ENCODE assay signal across 11 cellular contexts in the genomic region with DNA sequence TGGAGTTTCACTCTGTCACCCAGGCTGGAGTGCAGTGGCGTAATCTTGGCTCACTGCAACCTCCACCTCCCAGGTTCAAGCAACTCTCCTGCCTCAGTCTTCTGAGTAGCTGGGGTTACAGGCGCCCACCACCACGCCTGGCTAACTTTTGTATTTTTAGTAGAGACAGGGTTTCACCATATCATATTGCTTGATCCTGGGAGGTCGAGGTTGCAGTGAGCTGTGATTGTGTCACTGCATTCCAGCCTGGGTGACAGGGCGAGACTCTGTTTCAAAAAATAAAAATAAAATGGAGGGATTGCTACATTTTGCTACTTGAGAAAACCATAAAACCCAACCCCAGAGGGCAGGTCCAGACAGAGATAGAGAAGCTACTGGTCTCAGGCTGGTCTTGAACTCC. TPM values are rescaled to one million over a fixed set of nuclear protein-coding genes. Genes with fewer than 3 reads are reported as not detected.
DNase-seq lines count a peak whose midpoint lies in the region; ATAC-seq and TF ChIP-seq lines count a peak whose summit lies in the region.
"Not testable (repeated sequence)": the region's sequence is repeated elsewhere in the genome, so short reads cannot be mapped to it uniquely, and the experiment has no call there.
"Had no signal": no experiment of that assay in that cellular context is flagged by ENCODE, and none has a peak within 500 bp of the region (broad histone marks: within the 10 kb centered on the region; RNA-seq: fewer than 3 reads in every experiment).

No MANE protein-coding gene starts in this region.

- H3K56ac ChIP-seq in IMR-90 (ENCODE audit: extremely low read depth, insufficient read depth, low read length) = not testable (repeated sequence)

- POLR2A ChIA-PET in IMR-90 (lab: Charles Lee; ENCODE audit: unreplicated experiment) = not testable (repeated sequence)

- not testable (repeated sequence) for H3K4me1 ChIP-seq in IMR-90 (ENCODE audit: control insufficient read depth, insufficient read depth, low read length); osteoblast (ENCODE audit: insufficient read depth, low read length)

- H2AK5ac ChIP-seq in IMR-90 (ENCODE audit: low read depth, low read length) = not testable (repeated sequence)

- H3K27me3 ChIP-seq in IMR-90 (ENCODE audit: control insufficient read depth, insufficient read depth, low read length); osteoblast (ENCODE audit: insufficient read depth, low read length): not testable (repeated sequence)

- TF ChIP-seq POLR2A in IMR-90 (IDR thresholded peaks at IDR 0.05; ENCODE audit: low read depth, low read length) = not testable (repeated sequence)

- not testable (repeated sequence) for H3K9me3 ChIP-seq in IMR-90 (ENCODE audit: control insufficient read depth, insufficient read depth, low read length); osteoblast (ENCODE audit: low read depth, low read length)

- dilution Hi-C loops in IMR-90 (cut with HindIII; ENCODE audit: low sequenced_read_pairs, unreplicated experiment) = not testable (repeated sequence)

- DNase-seq in EH (ENCODE audit: low read depth) (peak; percentile 50), IMR-90 (peak; percentile 15), iris pigment epithelial cell (ENCODE audit: low read depth) (peak; percentile 26), skeletal muscle cell (ENCODE audit: low read depth) (peak; percentile 9)
- DNase-seq in activated T-helper 1 cell treated with anti-CD3 and anti-CD28 coated beads, Interleukin-12 subunit alpha, Interleukin-12 subunit beta, Interleukin-2, Interleukin-4 antibody, amounts not matched to agents 30 ng/mL and 10 ng/mL and 1 ng/mL, durations not matched to agents 14 hours and 24 hours and 36 hours (ENCODE audit: low spot score); epithelial cell of prostate (ENCODE audit: low read depth, low spot score); osteoblast (ENCODE audit: insufficient read length, low spot score, missing footprints): not testable (repeated sequence)

- ATAC-seq in IMR-90 (ENCODE audit: low read depth) = peak; percentile 40

- BruUV-seq in IMR-90 (replicated peaks; lab: Mats Ljungman, UMichigan) = not testable (repeated sequence)

- not testable (repeated sequence) for H3K4me2 ChIP-seq in IMR-90 (ENCODE audit: low read depth, low read length); osteoblast (ENCODE audit: insufficient read depth, low read length)

- H2AK9ac ChIP-seq in IMR-90 (replicated peaks; ENCODE audit: low read depth, low read length, poor library complexity) = not testable (repeated sequence)

- H2AFZ ChIP-seq in IMR-90 (replicated peaks; ENCODE audit: low read length, poor library complexity); osteoblast (ENCODE audit: low read length): not testable (repeated sequence)

- not testable (repeated sequence) for H2BK120ac ChIP-seq in IMR-90 (ENCODE audit: low read depth, low read length)

- intact Hi-C loops in IMR-90 (cut with micrococcal nuclease); activated T-helper 1 cell treated with anti-CD3 and anti-CD28 coated beads, Interleukin-12 subunit alpha, Interleukin-12 subunit beta, Interleukin-2, Interleukin-4 antibody, amounts not matched to agents 30 ng/mL and 10 ng/mL and 1 ng/mL, durations not matched to agents 14 hours and 24 hours and 36 hours (cut with micrococcal nuclease): not testable (repeated sequence)

- H3K27ac ChIP-seq in IMR-90 (ENCODE audit: insufficient read depth, low read length) = not testable (repeated sequence)
- peak overlapping the region; percentile 11 for H3K27ac ChIP-seq in epithelial cell of prostate
- peak overlapping the region; percentile 17 for H3K27ac ChIP-seq in osteoblast (ENCODE audit: low read depth, low read length)

- H3K23ac ChIP-seq in IMR-90 (ENCODE audit: low read depth, low read length) = not testable (repeated sequence)

- H3K36me3 Mint-ChIP-seq in activated T-helper 1 cell treated with anti-CD3 and anti-CD28 coated beads, Interleukin-12 subunit alpha, Interleukin-12 subunit beta, Interleukin-2, Interleukin-4 antibody, amounts not matched to agents 30 ng/mL and 10 ng/mL and 1 ng/mL, durations not matched to agents 14 hours and 24 hours and 36 hours (ENCODE audit: low read depth) = peaks cover 43% of the 10 kb centered on the region

- not testable (repeated sequence) for H3K27me3 Mint-ChIP-seq in activated T-helper 1 cell treated with anti-CD3 and anti-CD28 coated beads, Interleukin-12 subunit alpha, Interleukin-12 subunit beta, Interleukin-2, Interleukin-4 antibody, amounts not matched to agents 30 ng/mL and 10 ng/mL and 1 ng/mL, durations not matched to agents 14 hours and 24 hours and 36 hours (ENCODE audit: insufficient read depth)

- not testable (repeated sequence) for H2BK20ac ChIP-seq in IMR-90 (ENCODE audit: low read depth, low read length)

- H3K9ac ChIP-seq in IMR-90 (ENCODE audit: low read depth, low read length) = not testable (repeated sequence)

- not testable (repeated sequence) for H2BK15ac ChIP-seq in IMR-90 (ENCODE audit: low read depth, low read length)

- H3K36me3 ChIP-seq in IMR-90 (ENCODE audit: control insufficient read depth, insufficient read depth, low read length) = peaks cover 23% of the 10 kb centered on the region
- H3K36me3 ChIP-seq in osteoblast (ENCODE audit: insufficient read depth, low read length) = peaks cover 39% of the 10 kb centered on the region

- not testable (repeated sequence) for H4K20me1 ChIP-seq in IMR-90 (ENCODE audit: insufficient read depth, low read length); osteoblast (ENCODE audit: insufficient read depth, low read length)

- H3K4ac ChIP-seq in IMR-90 (ENCODE audit: low read depth, low read length) = not testable (repeated sequence)

- CTCF ChIA-PET in IMR-90 (lab: Yijun Ruan, JAX) = not testable (repeated sequence)

- H3K4me1 Mint-ChIP-seq in activated T-helper 1 cell treated with anti-CD3 and anti-CD28 coated beads, Interleukin-12 subunit alpha, Interleukin-12 subunit beta, Interleukin-2, Interleukin-4 antibody, amounts not matched to agents 30 ng/mL and 10 ng/mL and 1 ng/mL, durations not matched to agents 14 hours and 24 hours and 36 hours (ENCODE audit: low read depth) = not testable (repeated sequence)

- not testable (repeated sequence) for H3K9me1 ChIP-seq in IMR-90 (ENCODE audit: insufficient read depth, low read length)

- not testable (repeated sequence) for H3K18ac ChIP-seq in IMR-90 (ENCODE audit: low read depth, low read length)

- no CpG with 5 or more reads among the region's 5 CpGs for WGBS in IMR-90 (ENCODE audit: extremely low coverage in 2 of 2, insufficient read length in 1 of 2), 2 experiments

- not testable (repeated sequence) for H3K14ac ChIP-seq in IMR-90 (replicated peaks; ENCODE audit: low read depth, low read length)

- not testable (repeated sequence) for TF ChIP-seq RAD21 in IMR-90 (IDR thresholded peaks at IDR 0.05; ENCODE audit: low read length)

- not testable (repeated sequence) for H3K9me3 Mint-ChIP-seq in activated T-helper 1 cell treated with anti-CD3 and anti-CD28 coated beads, Interleukin-12 subunit alpha, Interleukin-12 subunit beta, Interleukin-2, Interleukin-4 antibody, amounts not matched to agents 30 ng/mL and 10 ng/mL and 1 ng/mL, durations not matched to agents 14 hours and 24 hours and 36 hours

- not testable (repeated sequence) for H3K4me3 ChIP-seq in IMR-90 (ENCODE audit: insufficient read depth, low read depth, low read length); osteoblast (ENCODE audit: insufficient read depth, low read length); skeletal muscle cell (ENCODE audit: low read depth, low read length)

- peak overlapping the region; percentile 33 for H2BK5ac ChIP-seq in IMR-90 (ENCODE audit: low read depth, low read length, poor library complexity, severe bottlenecking)

- not testable (repeated sequence) for H3K79me1 ChIP-seq in IMR-90 (ENCODE audit: low read depth in 1 of 2, low read length in 2 of 2)

- H3K27ac Mint-ChIP-seq in activated T-helper 1 cell treated with anti-CD3 and anti-CD28 coated beads, Interleukin-12 subunit alpha, Interleukin-12 subunit beta, Interleukin-2, Interleukin-4 antibody, amounts not matched to agents 30 ng/mL and 10 ng/mL and 1 ng/mL, durations not matched to agents 14 hours and 24 hours and 36 hours = peak overlapping the region; percentile 0

- H3K79me2 ChIP-seq in osteoblast (ENCODE audit: insufficient read depth, low read length) = not testable (repeated sequence)

- peak overlapping the region in 1 of 2 experiments; percentile 37; a peak in 1 of 4 replicates for H4K8ac ChIP-seq in IMR-90 (ENCODE audit: low read depth in 2 of 2, low read length in 2 of 2)

- not testable (repeated sequence) for TF ChIP-seq CTCF in IMR-90 (conservative IDR thresholded peaks at IDR 0.05; ENCODE audit: low read depth, low read length); osteoblast (IDR thresholded peaks at IDR 0.05; ENCODE audit: extremely low read depth, low read depth, low read length)

- in situ Hi-C loops in IMR-90 (cut with MboI; ENCODE audit: low sequenced_read_pairs) = not testable (repeated sequence)

- not testable (repeated sequence) for H3K4me3 Mint-ChIP-seq in activated T-helper 1 cell treated with anti-CD3 and anti-CD28 coated beads, Interleukin-12 subunit alpha, Interleukin-12 subunit beta, Interleukin-2, Interleukin-4 antibody, amounts not matched to agents 30 ng/mL and 10 ng/mL and 1 ng/mL, durations not matched to agents 14 hours and 24 hours and 36 hours

- not testable (repeated sequence) for H4K5ac ChIP-seq in IMR-90 (ENCODE audit: low read depth, low read length)

- H4K91ac ChIP-seq in IMR-90 (ENCODE audit: insufficient read depth, low read depth, low read length) = not testable (repeated sequence)

RNA-seq across cellular contexts. Expression of a gene that starts 27.0 kb away (rescaled TPM):
- 53.3 and 79.9 TPM in 2 replicates for total RNA-seq in IMR-90 (2012; rRNA removed)
- polyA plus RNA-seq in IMR-90 (2012; rRNA removed) = 98.3 and 122 TPM in 2 replicates
- 106 and 143 TPM in 2 replicates for polyA plus RNA-seq in IMR-90 (2012; cell fraction: cytosol; rRNA removed)
- polyA plus RNA-seq in IMR-90 (2012; cell fraction: nucleus; rRNA removed; ENCODE audit: low replicate concordance) = 43.3 and 75.0 TPM in 2 replicates
- total RNA-seq in activated T-helper 1 cell treated with anti-CD3 and anti-CD28 coated beads, Interleukin-12 subunit alpha, Interleukin-12 subunit beta, Interleukin-2, Interleukin-4 antibody, amounts not matched to agents 30 ng/mL and 10 ng/mL and 1 ng/mL, durations not matched to agents 14 hours and 24 hours and 36 hours = 35.5 and 38.2 TPM in 2 replicates
- 97.2 and 140 TPM in 2 replicates for total RNA-seq in osteoblast

RNA-seq across cellular contexts. Expression of a gene that starts 28.6 kb away (rescaled TPM):
- total RNA-seq in IMR-90 (2012; rRNA removed) (10.8 and 13.1 TPM in 2 replicates), osteoblast (20.9 and 22.1 TPM in 2 replicates)
- 19.2 and 20.7 TPM in 2 replicates for polyA plus RNA-seq in IMR-90 (2012; rRNA removed)
- 6.6 and 7.8 TPM in 2 replicates for polyA plus RNA-seq in IMR-90 (2012; cell fraction: cytosol; rRNA removed)
- polyA plus RNA-seq in IMR-90 (2012; cell fraction: nucleus; rRNA removed; ENCODE audit: low replicate concordance) = 72.0 and 88.6 TPM in 2 replicates
- 13.8 and 15.9 TPM in 2 replicates for total RNA-seq in activated T-helper 1 cell treated with anti-CD3 and anti-CD28 coated beads, Interleukin-12 subunit alpha, Interleukin-12 subunit beta, Interleukin-2, Interleukin-4 antibody, amounts not matched to agents 30 ng/mL and 10 ng/mL and 1 ng/mL, durations not matched to agents 14 hours and 24 hours and 36 hours

RNA-seq across cellular contexts. Expression of a gene that starts 28.8 kb away (rescaled TPM):
- total RNA-seq in IMR-90 (2012; rRNA removed) (25.0 and 32.3 TPM in 2 replicates), osteoblast (41.6 and 62.5 TPM in 2 replicates)
- polyA plus RNA-seq in IMR-90 (2012; rRNA removed) = 22.8 and 25.6 TPM in 2 replicates
- 12.7 and 18.2 TPM in 2 replicates for polyA plus RNA-seq in IMR-90 (2012; cell fraction: cytosol; rRNA removed)
- polyA plus RNA-seq in IMR-90 (2012; cell fraction: nucleus; rRNA removed; ENCODE audit: low replicate concordance) = 30.4 and 42.7 TPM in 2 replicates
- 23.4 and 25.9 TPM in 2 replicates for total RNA-seq in activated T-helper 1 cell treated with anti-CD3 and anti-CD28 coated beads, Interleukin-12 subunit alpha, Interleukin-12 subunit beta, Interleukin-2, Interleukin-4 antibody, amounts not matched to agents 30 ng/mL and 10 ng/mL and 1 ng/mL, durations not matched to agents 14 hours and 24 hours and 36 hours

RNA-seq across cellular contexts. Expression of a gene that starts 35.4 kb away (rescaled TPM):
- total RNA-seq in IMR-90 (2012; rRNA removed) (0.36 TPM in 1 of 2 replicates, not detected in the other), osteoblast (under 0.01 TPM in 1 of 2 replicates, not detected in the other)
- 0.32 and 0.37 TPM in 2 replicates for polyA plus RNA-seq in IMR-90 (2012; rRNA removed)
- polyA plus RNA-seq in IMR-90 (2012; cell fraction: cytosol; rRNA removed) = 0.16 TPM in 1 of 2 replicates, not detected in the other
- 1.0 and 1.2 TPM in 2 replicates for polyA plus RNA-seq in IMR-90 (2012; cell fraction: nucleus; rRNA removed; ENCODE audit: low replicate concordance)
- 0.34 and 0.70 TPM in 2 replicates for total RNA-seq in activated T-helper 1 cell treated with anti-CD3 and anti-CD28 coated beads, Interleukin-12 subunit alpha, Interleukin-12 subunit beta, Interleukin-2, Interleukin-4 antibody, amounts not matched to agents 30 ng/mL and 10 ng/mL and 1 ng/mL, durations not matched to agents 14 hours and 24 hours and 36 hours
- total RNA-seq: H4, M059J had no signal
- polyA plus RNA-seq: CD14-positive monocyte, IgD-negative memory B cell had no signal

RNA-seq across cellular contexts. Expression of a gene that starts 55.4 kb away (rescaled TPM):
- total RNA-seq in IMR-90 (2012; rRNA removed) (57.7 and 61.7 TPM in 2 replicates), osteoblast (124 and 129 TPM in 2 replicates)
- polyA plus RNA-seq in IMR-90 (2012; rRNA removed) = 92.3 and 94.2 TPM in 2 replicates
- 65.8 and 82.6 TPM in 2 replicates for polyA plus RNA-seq in IMR-90 (2012; cell fraction: cytosol; rRNA removed)
- polyA plus RNA-seq in IMR-90 (2012; cell fraction: nucleus; rRNA removed; ENCODE audit: low replicate concordance) = 27.8 and 83.8 TPM in 2 replicates
- total RNA-seq in activated T-helper 1 cell treated with anti-CD3 and anti-CD28 coated beads, Interleukin-12 subunit alpha, Interleukin-12 subunit beta, Interleukin-2, Interleukin-4 antibody, amounts not matched to agents 30 ng/mL and 10 ng/mL and 1 ng/mL, durations not matched to agents 14 hours and 24 hours and 36 hours = 102 and 104 TPM in 2 replicates
